1 cellular context compared by ENCODE assay signal in the genomic region with DNA sequence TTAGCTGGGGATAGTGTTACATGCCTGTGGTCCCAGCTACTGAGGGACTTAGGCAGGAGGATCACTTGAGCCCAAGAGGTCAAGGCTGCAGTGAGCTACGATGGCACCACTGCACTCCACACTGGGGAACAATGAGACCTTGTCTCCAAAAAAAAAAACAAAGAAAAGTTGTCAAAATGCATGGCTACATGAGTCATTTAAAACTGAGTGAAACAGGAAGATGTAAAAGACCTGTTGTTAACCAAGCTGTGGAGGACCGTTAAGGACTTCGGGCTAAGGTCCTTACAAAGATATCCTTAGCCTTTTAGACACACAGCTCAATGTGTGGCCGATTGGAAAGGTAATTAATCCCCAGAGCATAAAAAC.
TF ChIP-seq lines count a peak whose summit lies in the region.

No MANE protein-coding gene starts in this region.

TF ChIP-seq in HepG2, 621 proteins besides CTCF, POLR2A, EP300 and RAD21 (continued from another document and continues in another):
- no peak for TF ChIP-seq TBX3 (IDR thresholded peaks at IDR 0.05; ENCODE audit: borderline replicate concordance)
- 0 out of 2 replicates have a peak, but pooled peaks have one; percentile 45 for TF ChIP-seq NKX3-1 (CRISPR knock-in tag; IDR thresholded peaks at IDR 0.05)
- TF ChIP-seq SNAPC2 (CRISPR knock-in tag; IDR thresholded peaks at IDR 0.05) = no peak
- TF ChIP-seq, protein P1, sequence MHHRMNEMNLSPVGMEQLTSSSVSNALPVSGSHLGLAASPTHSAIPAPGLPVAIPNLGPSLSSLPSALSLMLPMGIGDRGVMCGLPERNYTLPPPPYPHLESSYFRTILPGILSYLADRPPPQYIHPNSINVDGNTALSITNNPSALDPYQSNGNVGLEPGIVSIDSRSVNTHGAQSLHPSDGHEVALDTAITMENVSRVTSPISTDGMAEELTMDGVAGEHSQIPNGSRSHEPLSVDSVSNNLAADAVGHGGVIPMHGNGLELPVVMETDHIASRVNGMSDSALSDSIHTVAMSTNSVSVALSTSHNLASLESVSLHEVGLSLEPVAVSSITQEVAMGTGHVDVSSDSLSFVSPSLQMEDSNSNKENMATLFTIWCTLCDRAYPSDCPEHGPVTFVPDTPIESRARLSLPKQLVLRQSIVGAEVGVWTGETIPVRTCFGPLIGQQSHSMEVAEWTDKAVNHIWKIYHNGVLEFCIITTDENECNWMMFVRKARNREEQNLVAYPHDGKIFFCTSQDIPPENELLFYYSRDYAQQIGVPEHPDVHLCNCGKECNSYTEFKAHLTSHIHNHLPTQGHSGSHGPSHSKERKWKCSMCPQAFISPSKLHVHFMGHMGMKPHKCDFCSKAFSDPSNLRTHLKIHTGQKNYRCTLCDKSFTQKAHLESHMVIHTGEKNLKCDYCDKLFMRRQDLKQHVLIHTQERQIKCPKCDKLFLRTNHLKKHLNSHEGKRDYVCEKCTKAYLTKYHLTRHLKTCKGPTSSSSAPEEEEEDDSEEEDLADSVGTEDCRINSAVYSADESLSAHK (CRISPR knock-in tag; IDR thresholded peaks at IDR 0.05; ENCODE audit: borderline replicate concordance) = no peak
- peak; percentile 84 for TF ChIP-seq FOXK2 (IDR thresholded peaks at IDR 0.05)
- TF ChIP-seq PTBP1 (IDR thresholded peaks at IDR 0.05; ENCODE audit: low read depth, low read length, poor library complexity, severe bottlenecking) = no peak
- no peak for TF ChIP-seq ZKSCAN1 (IDR thresholded peaks at IDR 0.05; ENCODE audit: low read length)
- no peak for TF ChIP-seq DNMT1 (CRISPR knock-in tag; IDR thresholded peaks at IDR 0.05)
- no peak for TF ChIP-seq ZNF672 (CRISPR knock-in tag; IDR thresholded peaks at IDR 0.05)
- TF ChIP-seq, protein P2, sequence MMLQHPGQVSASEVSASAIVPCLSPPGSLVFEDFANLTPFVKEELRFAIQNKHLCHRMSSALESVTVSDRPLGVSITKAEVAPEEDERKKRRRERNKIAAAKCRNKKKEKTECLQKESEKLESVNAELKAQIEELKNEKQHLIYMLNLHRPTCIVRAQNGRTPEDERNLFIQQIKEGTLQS (CRISPR knock-in tag; IDR thresholded peaks at IDR 0.05) = peak; percentile 33; the same call in 1 of the 2 replicates
- no peak for TF ChIP-seq KLF12 (CRISPR knock-in tag; IDR thresholded peaks at IDR 0.05; ENCODE audit: borderline replicate concordance)
- no peak for TF ChIP-seq ZC3H4 (CRISPR knock-in tag; IDR thresholded peaks at IDR 0.05; ENCODE audit: borderline replicate concordance)
- no peak for TF ChIP-seq PCBP1 (IDR thresholded peaks at IDR 0.05; ENCODE audit: borderline replicate concordance, low read depth, low read length)
- TF ChIP-seq ATRX (CRISPR knock-in tag; IDR thresholded peaks at IDR 0.05; ENCODE audit: borderline replicate concordance) = no peak
- TF ChIP-seq NR2F1 (CRISPR knock-in tag; IDR thresholded peaks at IDR 0.05) = peak; percentile 91
- no peak for TF ChIP-seq ZNF761 (CRISPR knock-in tag; conservative IDR thresholded peaks at IDR 0.05)
- no peak for TF ChIP-seq ZSCAN21 (CRISPR knock-in tag; IDR thresholded peaks at IDR 0.05; ENCODE audit: borderline replicate concordance)
- TF ChIP-seq, protein P3, sequence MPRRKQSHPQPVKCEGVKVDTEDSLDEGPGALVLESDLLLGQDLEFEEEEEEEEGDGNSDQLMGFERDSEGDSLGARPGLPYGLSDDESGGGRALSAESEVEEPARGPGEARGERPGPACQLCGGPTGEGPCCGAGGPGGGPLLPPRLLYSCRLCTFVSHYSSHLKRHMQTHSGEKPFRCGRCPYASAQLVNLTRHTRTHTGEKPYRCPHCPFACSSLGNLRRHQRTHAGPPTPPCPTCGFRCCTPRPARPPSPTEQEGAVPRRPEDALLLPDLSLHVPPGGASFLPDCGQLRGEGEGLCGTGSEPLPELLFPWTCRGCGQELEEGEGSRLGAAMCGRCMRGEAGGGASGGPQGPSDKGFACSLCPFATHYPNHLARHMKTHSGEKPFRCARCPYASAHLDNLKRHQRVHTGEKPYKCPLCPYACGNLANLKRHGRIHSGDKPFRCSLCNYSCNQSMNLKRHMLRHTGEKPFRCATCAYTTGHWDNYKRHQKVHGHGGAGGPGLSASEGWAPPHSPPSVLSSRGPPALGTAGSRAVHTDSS (CRISPR knock-in tag; conservative IDR thresholded peaks at IDR 0.05) = no peak
- TF ChIP-seq, protein P4, sequence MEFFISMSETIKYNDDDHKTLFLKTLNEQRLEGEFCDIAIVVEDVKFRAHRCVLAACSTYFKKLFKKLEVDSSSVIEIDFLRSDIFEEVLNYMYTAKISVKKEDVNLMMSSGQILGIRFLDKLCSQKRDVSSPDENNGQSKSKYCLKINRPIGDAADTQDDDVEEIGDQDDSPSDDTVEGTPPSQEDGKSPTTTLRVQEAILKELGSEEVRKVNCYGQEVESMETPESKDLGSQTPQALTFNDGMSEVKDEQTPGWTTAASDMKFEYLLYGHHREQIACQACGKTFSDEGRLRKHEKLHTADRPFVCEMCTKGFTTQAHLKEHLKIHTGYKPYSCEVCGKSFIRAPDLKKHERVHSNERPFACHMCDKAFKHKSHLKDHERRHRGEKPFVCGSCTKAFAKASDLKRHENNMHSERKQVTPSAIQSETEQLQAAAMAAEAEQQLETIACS (CRISPR knock-in tag; IDR thresholded peaks at IDR 0.05) = no peak
- TF ChIP-seq, protein P5, sequence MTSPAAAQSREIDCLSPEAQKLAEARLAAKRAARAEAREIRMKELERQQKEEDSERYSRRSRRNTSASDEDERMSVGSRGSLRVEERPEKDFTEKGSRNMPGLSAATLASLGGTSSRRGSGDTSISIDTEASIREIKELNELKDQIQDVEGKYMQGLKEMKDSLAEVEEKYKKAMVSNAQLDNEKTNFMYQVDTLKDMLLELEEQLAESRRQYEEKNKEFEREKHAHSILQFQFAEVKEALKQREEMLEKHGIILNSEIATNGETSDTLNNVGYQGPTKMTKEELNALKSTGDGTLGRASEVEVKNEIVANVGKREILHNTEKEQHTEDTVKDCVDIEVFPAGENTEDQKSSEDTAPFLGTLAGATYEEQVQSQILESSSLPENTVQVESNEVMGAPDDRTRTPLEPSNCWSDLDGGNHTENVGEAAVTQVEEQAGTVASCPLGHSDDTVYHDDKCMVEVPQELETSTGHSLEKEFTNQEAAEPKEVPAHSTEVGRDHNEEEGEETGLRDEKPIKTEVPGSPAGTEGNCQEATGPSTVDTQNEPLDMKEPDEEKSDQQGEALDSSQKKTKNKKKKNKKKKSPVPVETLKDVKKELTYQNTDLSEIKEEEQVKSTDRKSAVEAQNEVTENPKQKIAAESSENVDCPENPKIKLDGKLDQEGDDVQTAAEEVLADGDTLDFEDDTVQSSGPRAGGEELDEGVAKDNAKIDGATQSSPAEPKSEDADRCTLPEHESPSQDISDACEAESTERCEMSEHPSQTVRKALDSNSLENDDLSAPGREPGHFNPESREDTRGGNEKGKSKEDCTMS (CRISPR knock-in tag; conservative IDR thresholded peaks at IDR 0.05) = no peak
- TF ChIP-seq ONECUT2 (CRISPR knock-in tag; IDR thresholded peaks at IDR 0.05) = no peak
- TF ChIP-seq, protein P6, sequence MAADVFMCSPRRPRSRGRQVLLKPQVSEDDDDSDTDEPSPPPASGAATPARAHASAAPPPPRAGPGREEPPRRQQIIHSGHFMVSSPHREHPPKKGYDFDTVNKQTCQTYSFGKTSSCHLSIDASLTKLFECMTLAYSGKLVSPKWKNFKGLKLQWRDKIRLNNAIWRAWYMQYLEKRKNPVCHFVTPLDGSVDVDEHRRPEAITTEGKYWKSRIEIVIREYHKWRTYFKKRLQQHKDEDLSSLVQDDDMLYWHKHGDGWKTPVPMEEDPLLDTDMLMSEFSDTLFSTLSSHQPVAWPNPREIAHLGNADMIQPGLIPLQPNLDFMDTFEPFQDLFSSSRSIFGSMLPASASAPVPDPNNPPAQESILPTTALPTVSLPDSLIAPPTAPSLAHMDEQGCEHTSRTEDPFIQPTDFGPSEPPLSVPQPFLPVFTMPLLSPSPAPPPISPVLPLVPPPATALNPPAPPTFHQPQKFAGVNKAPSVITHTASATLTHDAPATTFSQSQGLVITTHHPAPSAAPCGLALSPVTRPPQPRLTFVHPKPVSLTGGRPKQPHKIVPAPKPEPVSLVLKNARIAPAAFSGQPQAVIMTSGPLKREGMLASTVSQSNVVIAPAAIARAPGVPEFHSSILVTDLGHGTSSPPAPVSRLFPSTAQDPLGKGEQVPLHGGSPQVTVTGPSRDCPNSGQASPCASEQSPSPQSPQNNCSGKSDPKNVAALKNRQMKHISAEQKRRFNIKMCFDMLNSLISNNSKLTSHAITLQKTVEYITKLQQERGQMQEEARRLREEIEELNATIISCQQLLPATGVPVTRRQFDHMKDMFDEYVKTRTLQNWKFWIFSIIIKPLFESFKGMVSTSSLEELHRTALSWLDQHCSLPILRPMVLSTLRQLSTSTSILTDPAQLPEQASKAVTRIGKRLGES (CRISPR knock-in tag; IDR thresholded peaks at IDR 0.05; ENCODE audit: borderline replicate concordance) = no peak
- TF ChIP-seq, protein P7, sequence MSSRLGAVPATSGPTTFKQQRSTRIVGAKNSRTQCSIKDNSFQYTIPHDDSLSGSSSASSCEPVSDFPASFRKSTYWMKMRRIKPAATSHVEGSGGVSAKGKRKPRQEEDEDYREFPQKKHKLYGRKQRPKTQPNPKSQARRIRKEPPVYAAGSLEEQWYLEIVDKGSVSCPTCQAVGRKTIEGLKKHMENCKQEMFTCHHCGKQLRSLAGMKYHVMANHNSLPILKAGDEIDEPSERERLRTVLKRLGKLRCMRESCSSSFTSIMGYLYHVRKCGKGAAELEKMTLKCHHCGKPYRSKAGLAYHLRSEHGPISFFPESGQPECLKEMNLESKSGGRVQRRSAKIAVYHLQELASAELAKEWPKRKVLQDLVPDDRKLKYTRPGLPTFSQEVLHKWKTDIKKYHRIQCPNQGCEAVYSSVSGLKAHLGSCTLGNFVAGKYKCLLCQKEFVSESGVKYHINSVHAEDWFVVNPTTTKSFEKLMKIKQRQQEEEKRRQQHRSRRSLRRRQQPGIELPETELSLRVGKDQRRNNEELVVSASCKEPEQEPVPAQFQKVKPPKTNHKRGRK (CRISPR knock-in tag; IDR thresholded peaks at IDR 0.05) = no peak
- TF ChIP-seq, protein P8, sequence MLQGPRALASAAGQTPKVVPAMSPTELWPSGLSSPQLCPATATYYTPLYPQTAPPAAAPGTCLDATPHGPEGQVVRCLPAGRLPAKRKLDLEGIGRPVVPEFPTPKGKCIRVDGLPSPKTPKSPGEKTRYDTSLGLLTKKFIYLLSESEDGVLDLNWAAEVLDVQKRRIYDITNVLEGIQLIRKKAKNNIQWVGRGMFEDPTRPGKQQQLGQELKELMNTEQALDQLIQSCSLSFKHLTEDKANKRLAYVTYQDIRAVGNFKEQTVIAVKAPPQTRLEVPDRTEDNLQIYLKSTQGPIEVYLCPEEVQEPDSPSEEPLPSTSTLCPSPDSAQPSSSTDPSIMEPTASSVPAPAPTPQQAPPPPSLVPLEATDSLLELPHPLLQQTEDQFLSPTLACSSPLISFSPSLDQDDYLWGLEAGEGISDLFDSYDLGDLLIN (CRISPR knock-in tag; IDR thresholded peaks at IDR 0.05; ENCODE audit: borderline replicate concordance) = no peak
- no peak for TF ChIP-seq DMAP1 (CRISPR knock-in tag; IDR thresholded peaks at IDR 0.05)
- TF ChIP-seq HDAC1 (CRISPR knock-in tag; IDR thresholded peaks at IDR 0.05) = peak; percentile 75
- TF ChIP-seq, protein P9, sequence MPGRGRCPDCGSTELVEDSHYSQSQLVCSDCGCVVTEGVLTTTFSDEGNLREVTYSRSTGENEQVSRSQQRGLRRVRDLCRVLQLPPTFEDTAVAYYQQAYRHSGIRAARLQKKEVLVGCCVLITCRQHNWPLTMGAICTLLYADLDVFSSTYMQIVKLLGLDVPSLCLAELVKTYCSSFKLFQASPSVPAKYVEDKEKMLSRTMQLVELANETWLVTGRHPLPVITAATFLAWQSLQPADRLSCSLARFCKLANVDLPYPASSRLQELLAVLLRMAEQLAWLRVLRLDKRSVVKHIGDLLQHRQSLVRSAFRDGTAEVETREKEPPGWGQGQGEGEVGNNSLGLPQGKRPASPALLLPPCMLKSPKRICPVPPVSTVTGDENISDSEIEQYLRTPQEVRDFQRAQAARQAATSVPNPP (CRISPR knock-in tag; IDR thresholded peaks at IDR 0.05) = no peak
- TF ChIP-seq SCMH1 (CRISPR knock-in tag; IDR thresholded peaks at IDR 0.05; ENCODE audit: borderline replicate concordance) = no peak
- no peak for TF ChIP-seq ZFP36L1 (CRISPR knock-in tag; IDR thresholded peaks at IDR 0.05)
- TF ChIP-seq MAFF (IDR thresholded peaks at IDR 0.05; ENCODE audit: low read depth, low read length) = no peak
- no peak for TF ChIP-seq SMARCC2 (IDR thresholded peaks at IDR 0.05)
- peak; percentile 59; the same call in 1 of the 2 replicates for TF ChIP-seq HOXA3 (CRISPR knock-in tag; IDR thresholded peaks at IDR 0.05)
- TF ChIP-seq ZNF841 (CRISPR knock-in tag; IDR thresholded peaks at IDR 0.05; ENCODE audit: borderline replicate concordance) = no peak
- TF ChIP-seq ZNF256 (CRISPR knock-in tag; conservative IDR thresholded peaks at IDR 0.05) = no peak; the same call in 1 of the 2 replicates
- TF ChIP-seq HDAC2 (CRISPR knock-in tag; IDR thresholded peaks at IDR 0.05) = peak; percentile 81
- 0 out of 2 replicates have a peak, but pooled peaks have one; percentile 28 for TF ChIP-seq SIN3A (IDR thresholded peaks at IDR 0.05; ENCODE audit: borderline replicate concordance, low read depth, low read length)
- no peak for TF ChIP-seq HHEX (CRISPR knock-in tag; IDR thresholded peaks at IDR 0.05)
- no peak for TF ChIP-seq ZNF550 (CRISPR knock-in tag; IDR thresholded peaks at IDR 0.05; ENCODE audit: borderline replicate concordance)
- TF ChIP-seq NR2C2 (CRISPR knock-in tag; IDR thresholded peaks at IDR 0.05; ENCODE audit: borderline replicate concordance) = peak; percentile 70
- TF ChIP-seq, protein P10, sequence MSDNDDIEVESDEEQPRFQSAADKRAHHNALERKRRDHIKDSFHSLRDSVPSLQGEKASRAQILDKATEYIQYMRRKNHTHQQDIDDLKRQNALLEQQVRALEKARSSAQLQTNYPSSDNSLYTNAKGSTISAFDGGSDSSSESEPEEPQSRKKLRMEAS (IDR thresholded peaks at IDR 0.05) = peak; percentile 29
- no peak for TF ChIP-seq AGO2 (optimal IDR thresholded peaks at IDR 0.05; ENCODE audit: low read depth, low read length)
- TF ChIP-seq, protein P11, sequence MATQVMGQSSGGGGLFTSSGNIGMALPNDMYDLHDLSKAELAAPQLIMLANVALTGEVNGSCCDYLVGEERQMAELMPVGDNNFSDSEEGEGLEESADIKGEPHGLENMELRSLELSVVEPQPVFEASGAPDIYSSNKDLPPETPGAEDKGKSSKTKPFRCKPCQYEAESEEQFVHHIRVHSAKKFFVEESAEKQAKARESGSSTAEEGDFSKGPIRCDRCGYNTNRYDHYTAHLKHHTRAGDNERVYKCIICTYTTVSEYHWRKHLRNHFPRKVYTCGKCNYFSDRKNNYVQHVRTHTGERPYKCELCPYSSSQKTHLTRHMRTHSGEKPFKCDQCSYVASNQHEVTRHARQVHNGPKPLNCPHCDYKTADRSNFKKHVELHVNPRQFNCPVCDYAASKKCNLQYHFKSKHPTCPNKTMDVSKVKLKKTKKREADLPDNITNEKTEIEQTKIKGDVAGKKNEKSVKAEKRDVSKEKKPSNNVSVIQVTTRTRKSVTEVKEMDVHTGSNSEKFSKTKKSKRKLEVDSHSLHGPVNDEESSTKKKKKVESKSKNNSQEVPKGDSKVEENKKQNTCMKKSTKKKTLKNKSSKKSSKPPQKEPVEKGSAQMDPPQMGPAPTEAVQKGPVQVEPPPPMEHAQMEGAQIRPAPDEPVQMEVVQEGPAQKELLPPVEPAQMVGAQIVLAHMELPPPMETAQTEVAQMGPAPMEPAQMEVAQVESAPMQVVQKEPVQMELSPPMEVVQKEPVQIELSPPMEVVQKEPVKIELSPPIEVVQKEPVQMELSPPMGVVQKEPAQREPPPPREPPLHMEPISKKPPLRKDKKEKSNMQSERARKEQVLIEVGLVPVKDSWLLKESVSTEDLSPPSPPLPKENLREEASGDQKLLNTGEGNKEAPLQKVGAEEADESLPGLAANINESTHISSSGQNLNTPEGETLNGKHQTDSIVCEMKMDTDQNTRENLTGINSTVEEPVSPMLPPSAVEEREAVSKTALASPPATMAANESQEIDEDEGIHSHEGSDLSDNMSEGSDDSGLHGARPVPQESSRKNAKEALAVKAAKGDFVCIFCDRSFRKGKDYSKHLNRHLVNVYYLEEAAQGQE (IDR thresholded peaks at IDR 0.05; ENCODE audit: borderline replicate concordance in 1 of 2, low read depth in 1 of 2, low read length in 2 of 2) = peak in 1 of 2 experiments; percentile 27; a peak in 1 of 4 replicates
